ENCODE assay signal across 6 cellular contexts in the genomic region with DNA sequence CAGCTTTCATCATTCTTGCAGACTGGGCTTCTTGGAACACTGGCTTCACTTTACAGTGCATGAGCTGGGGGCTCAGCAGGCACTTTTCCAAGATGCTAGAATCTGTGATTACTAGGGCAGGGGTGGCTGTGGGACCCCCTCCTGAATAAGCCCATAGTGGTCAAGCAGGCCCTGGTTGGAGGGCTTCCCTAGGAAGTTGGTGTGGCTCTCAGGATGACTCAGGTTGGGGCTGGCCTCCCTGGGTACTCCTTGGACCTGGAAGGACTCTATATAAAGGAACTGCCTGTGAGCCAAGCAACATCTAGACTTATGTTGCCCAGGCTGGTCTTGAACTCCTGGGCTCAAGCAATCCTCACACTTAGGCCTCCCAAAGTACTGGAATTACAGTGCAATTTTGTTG.
"Had no signal": no experiment of that assay in that cellular context is flagged by ENCODE, and none has a peak within 500 bp of the region (broad histone marks: within the 10 kb centered on the region; RNA-seq: fewer than 3 reads in every experiment).

No MANE protein-coding gene starts in this region.

- H3K4me1 Mint-ChIP-seq: GM23338, H9, IgD-negative memory B cell had no signal

- H3K27me3 Mint-ChIP-seq: IgD-negative memory B cell had no signal

- H3K4me3 ChIP-seq: GM23338 had no signal

- H3K27ac Mint-ChIP-seq: GM23338, H9, IgD-negative memory B cell had no signal

- DNase-seq: H9, HCEC 1CT, KBM-7 had no signal

- ATAC-seq: GM23338, HepG2 had no signal

- H3K4me3 Mint-ChIP-seq: GM23338, H9, IgD-negative memory B cell had no signal
